24 cellular contexts compared by ENCODE assay signal in genomic region chr12:52264435-52264825, GRCh38. TPM values are rescaled to one million over a fixed set of nuclear protein-coding genes. Genes with fewer than 3 reads are reported as not detected.
"Had no signal": no experiment of that assay in that cellular context is flagged by ENCODE, and none has a peak within 500 bp of the region (broad histone marks: within the 10 kb centered on the region; RNA-seq: fewer than 3 reads in every experiment).

No MANE protein-coding gene starts in this region.

- H3K27ac Mint-ChIP-seq: activated B cell treated with CpG ODN at 0.5 μM for 24 hours; activated CD4-positive, alpha-beta T cell treated with anti-CD3 and anti-CD28 coated beads, Interleukin-2, amount 10 ng/mL, durations not matched to agents 24 days and 14 days; activated naive CD8-positive, alpha-beta T cell treated with anti-CD3 and anti-CD28 coated beads, Interleukin-2, amount 50 U/mL, for 24 hours; activated T-cell treated with anti-CD3 and anti-CD28 coated beads, Interleukin-2, amount 50 U/mL, for 72 hours; dendritic cell treated with granulocyte-macrophage colony-stimulating factor and Interleukin-4, amounts not matched to agents 40 ng/mL and 50 ng/mL, for 4 days; neural progenitor cell; stimulated activated memory B cell treated with anti-CD40 and anti-IgM and Interleukin-4, amounts not matched to agents 10 μg/mL and 1 μg/mL and 100 μg/mL, for 72 hours; T-helper 2 cell treated with Interferon-gamma antibody and Interleukin-4, amounts not matched to agents 5 μg/mL and 100 μg/mL, for 36 hours had no signal

- H3K4me2 ChIP-seq: neural progenitor cell had no signal

- H3K4me3 ChIP-seq: ascending aorta, gastroesophageal sphincter, neural progenitor cell, pancreas, tibial artery had no signal

- H3K4me3 Mint-ChIP-seq: activated B cell treated with CpG ODN at 0.5 μM for 24 hours; activated CD4-positive, alpha-beta T cell treated with anti-CD3 and anti-CD28 coated beads, Interleukin-2, amount 10 ng/mL, durations not matched to agents 24 days and 14 days; activated naive CD8-positive, alpha-beta T cell treated with anti-CD3 and anti-CD28 coated beads, Interleukin-2, amount 50 U/mL, for 24 hours; activated T-cell treated with anti-CD3 and anti-CD28 coated beads, Interleukin-2, amount 50 U/mL, for 72 hours; dendritic cell treated with granulocyte-macrophage colony-stimulating factor and Interleukin-4, amounts not matched to agents 40 ng/mL and 50 ng/mL, for 4 days; neural progenitor cell; stimulated activated memory B cell treated with anti-CD40 and anti-IgM and Interleukin-4, amounts not matched to agents 10 μg/mL and 1 μg/mL and 100 μg/mL, for 72 hours; T-helper 2 cell treated with Interferon-gamma antibody and Interleukin-4, amounts not matched to agents 5 μg/mL and 100 μg/mL, for 36 hours had no signal

- FAIRE-seq: bronchial epithelial cell, keratinocyte, pancreas, urothelium cell line had no signal

- DNase-seq: activated B cell treated with CpG ODN at 0.5 μM for 24 hours; activated CD4-positive, alpha-beta T cell treated with anti-CD3 and anti-CD28 coated beads, Interleukin-2, amount 10 ng/mL, durations not matched to agents 24 days and 14 days; activated CD8-positive, alpha-beta memory T cell treated with anti-CD3 and anti-CD28 coated beads, Interleukin-2, amount 50 U/mL, for 48 hours; activated gamma-delta T cell treated with Interleukin-2 at 50 U/mL for 16 hours; activated naive CD8-positive, alpha-beta T cell treated with anti-CD3 and anti-CD28 coated beads, Interleukin-2, amount 50 U/mL, for 24 hours; activated T-cell treated with anti-CD3 and anti-CD28 coated beads, Interleukin-2, amount 50 U/mL, for 72 hours; effector memory CD4-positive, alpha-beta T cell; left ventricle myocardium superior; mesenchymal stem cell; pancreas; retina; stimulated activated CD4-positive, alpha-beta T cell treated with anti-CD3 and anti-CD28 coated beads, Interleukin-2, amount 100 ng/mL, for 48 hours; SW 1271 had no signal

- H3K9me3 ChIP-seq: ascending aorta, gastroesophageal sphincter, pancreas, tibial artery had no signal

- ATAC-seq: activated naive CD8-positive, alpha-beta T cell treated with anti-CD3 and anti-CD28 coated beads, Interleukin-2, amount 50 U/mL, for 24 hours; activated T-cell treated with anti-CD3 and anti-CD28 coated beads, Interleukin-2, amount 50 U/mL, for 72 hours; gastroesophageal sphincter; left ventricle myocardium superior; pancreas; stimulated activated memory B cell treated with anti-CD40 and anti-IgM and Interleukin-4, amounts not matched to agents 10 μg/mL and 1 μg/mL and 100 μg/mL, for 72 hours had no signal

- H3K36me3 Mint-ChIP-seq: neural progenitor cell; stimulated activated memory B cell treated with anti-CD40 and anti-IgM and Interleukin-4, amounts not matched to agents 10 μg/mL and 1 μg/mL and 100 μg/mL, for 72 hours had no signal

- H3K4me1 Mint-ChIP-seq: activated B cell treated with CpG ODN at 0.5 μM for 24 hours; stimulated activated memory B cell treated with anti-CD40 and anti-IgM and Interleukin-4, amounts not matched to agents 10 μg/mL and 1 μg/mL and 100 μg/mL, for 72 hours had no signal

- H3K9me3 Mint-ChIP-seq: activated B cell treated with CpG ODN at 0.5 μM for 24 hours; activated CD4-positive, alpha-beta T cell treated with anti-CD3 and anti-CD28 coated beads, Interleukin-2, amount 10 ng/mL, durations not matched to agents 24 days and 14 days; activated naive CD8-positive, alpha-beta T cell treated with anti-CD3 and anti-CD28 coated beads, Interleukin-2, amount 50 U/mL, for 24 hours; activated T-cell treated with anti-CD3 and anti-CD28 coated beads, Interleukin-2, amount 50 U/mL, for 72 hours; dendritic cell treated with granulocyte-macrophage colony-stimulating factor and Interleukin-4, amounts not matched to agents 40 ng/mL and 50 ng/mL, for 4 days; stimulated activated memory B cell treated with anti-CD40 and anti-IgM and Interleukin-4, amounts not matched to agents 10 μg/mL and 1 μg/mL and 100 μg/mL, for 72 hours; T-helper 2 cell treated with Interferon-gamma antibody and Interleukin-4, amounts not matched to agents 5 μg/mL and 100 μg/mL, for 36 hours had no signal

- H3K27ac ChIP-seq: ascending aorta, gastroesophageal sphincter, neural progenitor cell, pancreas, tibial artery had no signal

- H3K4me1 ChIP-seq: ascending aorta, gastroesophageal sphincter, neural progenitor cell had no signal

RNA-seq across cellular contexts. Expression of gene KRT86, which starts 10.0 kb away (rescaled TPM):
- polyA plus RNA-seq: keratinocyte had no signal

RNA-seq across cellular contexts. Expression of gene KRT81, which starts 26.9 kb away (rescaled TPM):
- polyA plus RNA-seq: fibroblast of lung had no signal

RNA-seq across cellular contexts. Expression of gene KRT83, which starts 56.8 kb away (rescaled TPM):
- polyA plus RNA-seq: fibroblast of lung, keratinocyte, pancreas had no signal
